Comparison of ENCODE assay signal across 1 cellular context in the genomic region with DNA sequence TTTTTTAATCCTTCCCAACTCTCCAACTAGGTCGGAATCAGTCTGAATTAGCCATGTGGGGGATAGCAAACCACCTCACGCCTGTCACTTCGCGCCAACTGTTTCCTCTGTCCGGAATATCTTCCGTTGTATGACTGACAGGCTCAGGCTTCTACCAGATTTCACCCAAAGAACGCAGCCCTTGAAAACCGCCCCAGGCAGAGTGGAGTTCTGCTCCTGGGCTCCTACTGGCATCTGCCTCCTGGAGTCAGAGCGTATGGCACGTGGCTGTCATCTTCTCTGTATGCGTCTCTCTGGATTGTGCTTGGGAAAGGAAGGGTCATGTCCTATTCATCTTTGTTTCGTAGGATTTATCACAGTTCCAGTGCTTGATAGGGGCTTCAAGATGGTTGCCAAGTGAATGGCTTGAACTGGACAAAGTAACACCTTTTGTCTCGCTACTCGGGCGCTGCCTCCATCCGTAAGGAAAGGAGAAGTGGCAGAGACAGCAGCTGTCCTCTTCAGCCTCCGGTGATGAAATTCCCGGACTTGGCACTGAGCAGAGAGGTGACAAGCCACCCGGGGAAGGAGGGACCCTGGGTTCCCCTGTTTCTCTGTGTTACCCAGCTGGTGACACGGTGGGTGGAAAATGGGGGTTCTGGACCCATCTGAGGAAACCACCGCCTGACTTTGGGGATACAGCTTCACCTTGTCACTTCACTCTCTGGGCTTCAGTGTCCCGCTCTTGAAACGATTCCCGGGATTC.
TF ChIP-seq lines count a peak whose summit lies in the region.

No MANE protein-coding gene starts in this region.

TF ChIP-seq in IMR-90, 13 proteins besides CTCF, POLR2A, EP300 and RAD21:
- no peak for TF ChIP-seq RCOR1 (IDR thresholded peaks at IDR 0.05; ENCODE audit: insufficient replicate concordance, low read length)
- TF ChIP-seq BHLHE40 (IDR thresholded peaks at IDR 0.05; ENCODE audit: low read depth, low read length) = no peak
- no peak for TF ChIP-seq SMC3 (IDR thresholded peaks at IDR 0.05; ENCODE audit: low read depth, low read length)
- no peak for TF ChIP-seq RFX5 (IDR thresholded peaks at IDR 0.05; ENCODE audit: low read depth, low read length)
- TF ChIP-seq, protein P1, sequence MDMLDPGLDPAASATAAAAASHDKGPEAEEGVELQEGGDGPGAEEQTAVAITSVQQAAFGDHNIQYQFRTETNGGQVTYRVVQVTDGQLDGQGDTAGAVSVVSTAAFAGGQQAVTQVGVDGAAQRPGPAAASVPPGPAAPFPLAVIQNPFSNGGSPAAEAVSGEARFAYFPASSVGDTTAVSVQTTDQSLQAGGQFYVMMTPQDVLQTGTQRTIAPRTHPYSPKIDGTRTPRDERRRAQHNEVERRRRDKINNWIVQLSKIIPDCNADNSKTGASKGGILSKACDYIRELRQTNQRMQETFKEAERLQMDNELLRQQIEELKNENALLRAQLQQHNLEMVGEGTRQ (IDR thresholded peaks at IDR 0.05; ENCODE audit: low read depth, low read length) = no peak
- no peak for TF ChIP-seq MAFK (IDR thresholded peaks at IDR 0.05; ENCODE audit: low read depth, low read length)
- TF ChIP-seq MAZ (IDR thresholded peaks at IDR 0.05; ENCODE audit: borderline replicate concordance, low read depth, low read length) = no peak
TF ChIP-seq in IMR-90: peak in this region for 0.
